ENCODE assay signal across 10 cellular contexts in genomic region chr9:77827104-77827784, GRCh38.
DNase-seq lines count a peak whose midpoint lies in the region; ATAC-seq, FAIRE-seq and TF ChIP-seq lines count a peak whose summit lies in the region.
"Had no signal": no experiment of that assay in that cellular context is flagged by ENCODE, and none has a peak within 500 bp of the region (broad histone marks: within the 10 kb centered on the region; RNA-seq: fewer than 3 reads in every experiment).

No MANE protein-coding gene starts in this region.

- peak; percentile 6 for DNase-seq in GM12892 (ENCODE audit: insufficient read length)
- peak; percentile 92 for DNase-seq in OCI-M1 (lab: John Stamatoyannopoulos, UW)
- no peak for DNase-seq in mucosa of descending colon
- DNase-seq in trophoblast cell: no peak
- no peak for DNase-seq in NCI-H774 (lab: John Stamatoyannopoulos, UW)
- DNase-seq: activated T-cell treated with anti-CD3 and anti-CD28 coated beads, Interleukin-2, amount 50 U/mL, for 72 hours; pancreas had no signal

- no peak overlapping the region for H3K14ac ChIP-seq in trophoblast cell (ENCODE audit: low read length)

- no peak for FAIRE-seq in GM12892 (lab: Jason Lieb, UNC)
- FAIRE-seq: pancreas had no signal

- H3K4me2 ChIP-seq in trophoblast cell (ENCODE audit: low read length): no peak overlapping the region

- H3K79me1 ChIP-seq in trophoblast cell (ENCODE audit: low read length): no peaks in the 10 kb centered on the region

- no peak overlapping the region for H4K12ac ChIP-seq in trophoblast cell (ENCODE audit: low read depth, low read length)

- H3K18ac ChIP-seq in trophoblast cell (ENCODE audit: low read length): no peak overlapping the region

- H3K79me2 ChIP-seq in trophoblast cell (ENCODE audit: control insufficient read depth, insufficient read depth, low read length, poor library complexity): no peaks in the 10 kb centered on the region

- H4K91ac ChIP-seq in trophoblast cell (ENCODE audit: low read depth, low read length): no peak overlapping the region

- no peak overlapping the region for H3K9ac ChIP-seq in trophoblast cell (ENCODE audit: low read length)

- H3K4me1 ChIP-seq in mucosa of descending colon (ENCODE audit: low read depth): no peaks in the 10 kb centered on the region
- H3K4me1 ChIP-seq in trophoblast cell (ENCODE audit: control insufficient read depth in 1 of 2, insufficient read depth in 2 of 2, low read length in 2 of 2): no peaks in the 10 kb centered on the region

- H2BK120ac ChIP-seq in trophoblast cell (ENCODE audit: insufficient read depth, low read length, poor library complexity): no peak overlapping the region

- intact Hi-C loops in mucosa of descending colon (cut with DNase I, micrococcal nuclease): no loop called here

- H3K36me3 ChIP-seq in mucosa of descending colon (ENCODE audit: low read depth) (no peaks in the 10 kb centered on the region), trophoblast cell (ENCODE audit: control insufficient read depth in 1 of 2, insufficient read depth in 2 of 2, low read length in 2 of 2) (no peaks in the 10 kb centered on the region)
- H3K36me3 ChIP-seq: pancreas had no signal

- no peaks in the 10 kb centered on the region for H3K9me3 ChIP-seq in mucosa of descending colon
- H3K9me3 ChIP-seq in trophoblast cell (ENCODE audit: insufficient read depth, low read depth, low read length): no peaks in the 10 kb centered on the region
- H3K9me3 ChIP-seq: pancreas had no signal

- no peak overlapping the region for H2BK5ac ChIP-seq in trophoblast cell (ENCODE audit: low read depth, low read length, poor library complexity)

- H3K27ac ChIP-seq in trophoblast cell (ENCODE audit: low read depth, low read length): no peak overlapping the region
- H3K27ac ChIP-seq: pancreas had no signal

- H3K27me3 ChIP-seq in trophoblast cell (ENCODE audit: insufficient read depth, low read length): no peaks in the 10 kb centered on the region
- H3K27me3 ChIP-seq: pancreas had no signal

- H3K23ac ChIP-seq in trophoblast cell (ENCODE audit: low read length): no peak overlapping the region

- no peak overlapping the region for H2AK5ac ChIP-seq in trophoblast cell (ENCODE audit: low read length)

- peak; percentile 91 for ATAC-seq in GM21786 (IDR thresholded peaks at IDR 0.05; ENCODE audit: unreplicated experiment)
- ATAC-seq in mucosa of descending colon: peak; percentile 65
- ATAC-seq in HG02763 (IDR thresholded peaks at IDR 0.05; ENCODE audit: unreplicated experiment): no peak
- ATAC-seq: activated T-cell treated with anti-CD3 and anti-CD28 coated beads, Interleukin-2, amount 50 U/mL, for 72 hours; Right ventricle myocardium inferior had no signal

- TF ChIP-seq POLR2A in GM12892 (IDR thresholded peaks at IDR 0.05; ENCODE audit: low read depth, low read length): no peak

- no peak overlapping the region for H2AFZ ChIP-seq in trophoblast cell (ENCODE audit: insufficient read depth, low read length, poor library complexity)

- no peak overlapping the region for H4K8ac ChIP-seq in trophoblast cell (ENCODE audit: low read depth, low read length)

- no peak overlapping the region for H2BK12ac ChIP-seq in trophoblast cell (ENCODE audit: low read length)

- H3K4me3 ChIP-seq in mucosa of descending colon (no peak overlapping the region), trophoblast cell (ENCODE audit: low read depth, low read length) (no peak overlapping the region)
- H3K4me3 ChIP-seq: pancreas had no signal

- TF ChIP-seq CTCF in mucosa of descending colon (IDR thresholded peaks at IDR 0.05): no peak

- no peak overlapping the region for H3K4ac ChIP-seq in trophoblast cell (ENCODE audit: low read depth, low read length)

- WGBS in trophoblast cell (ENCODE audit: extremely low coverage, insufficient coverage, insufficient read length): no CpG with 5 or more reads among the region's 6 CpGs

Comparison
In these comparisons a context has a peak if more than half of its experiments do, and no peak if none do; other contexts are left out.
1. DNase-seq: peak in GM12892 (single experiment) and OCI-M1 (single experiment); none in mucosa of descending colon (0 of 3), trophoblast cell (0 of 2) and NCI-H774 (single experiment).